ENCODE assay signal across 8 cellular contexts in genomic region chr5:134464988-134465855, GRCh38. TPM values are rescaled to one million over a fixed set of nuclear protein-coding genes. Genes with fewer than 3 reads are reported as not detected.
DNase-seq lines count a peak whose midpoint lies in the region; ATAC-seq, FAIRE-seq and TF ChIP-seq lines count a peak whose summit lies in the region.

No MANE protein-coding gene starts in this region.

- H3K4me3 ChIP-seq in A673 (ENCODE audit: low read depth, low read length, poor library complexity, severe bottlenecking) (peak overlapping the region; percentile 54), NT2/D1 (ENCODE audit: insufficient read length, low read depth) (peak overlapping the region; percentile 15), fibroblast of lung (replicated peaks in 1 of 4; ENCODE audit: control extremely low read depth in 1 of 4, insufficient read depth in 1 of 4, low read depth in 3 of 4, low read length in 4 of 4) (peak overlapping the region in 1 of 4 experiments; percentile 20), small intestine (ENCODE audit: low read depth in 1 of 2, low read length in 2 of 2) (peak overlapping the region in 1 of 2 donors; percentile 37)

- POLR2A ChIA-PET in A673 (lab: Charles Lee; ENCODE audit: low non-redundant PET) = interaction anchor here (0.5 kb wide), 1 partner anchor 41 kb away, joined by 3 read pairs; no protein-coding TSS in a partner anchor

- H3K9ac ChIP-seq in NT2/D1 (ENCODE audit: insufficient read length, low read depth) = no peak overlapping the region
- no peak overlapping the region for H3K9ac ChIP-seq in fibroblast of lung (ENCODE audit: insufficient read depth, low read length)

- H3K4me2 ChIP-seq in fibroblast of lung (ENCODE audit: extremely low read depth, insufficient read depth, low read length) = peak overlapping the region; percentile 61

- CTCF ChIA-PET in A673 (lab: Charles Lee) = interaction anchor here (0.6 kb wide), 1 partner anchor 30 kb away, joined by 3 read pairs; no protein-coding TSS in a partner anchor

- no peaks in the 10 kb centered on the region for H3K36me3 ChIP-seq in A673 (ENCODE audit: insufficient read depth, low read length, poor library complexity, severe bottlenecking)
- no peaks in the 10 kb centered on the region for H3K36me3 ChIP-seq in NT2/D1 (ENCODE audit: insufficient read depth, insufficient read length, low read length)
- no peaks in the 10 kb centered on the region for H3K36me3 ChIP-seq in fibroblast of lung (ENCODE audit: control insufficient read depth, insufficient read depth, low read length)
- H3K36me3 ChIP-seq in small intestine (ENCODE audit: control insufficient read depth in 2 of 2, insufficient read depth in 2 of 2, low read length in 2 of 2) = no peaks in the 10 kb centered on the region

- H4K20me1 ChIP-seq in fibroblast of lung (ENCODE audit: control insufficient read depth, extremely low read depth, insufficient read depth, low read length) = no peaks in the 10 kb centered on the region

- 17 to 40% (median 29%) methylated on average over 14 of the region's 14 CpGs for WGBS in small intestine, 3 donors

- H3K27ac ChIP-seq in A673 (ENCODE audit: low read depth, low read length, poor library complexity, severe bottlenecking) = peak overlapping the region; percentile 91
- H3K27ac ChIP-seq in fibroblast of lung (ENCODE audit: insufficient read depth, low read length) = peak overlapping the region; percentile 88
- H3K27ac ChIP-seq in small intestine (ENCODE audit: low read depth in 1 of 2, low read length in 1 of 2) = peak overlapping the region; percentile 84 to 92

- no peaks in the 10 kb centered on the region for H3K27me3 ChIP-seq in A673 (replicated peaks; ENCODE audit: insufficient read depth, low read depth, low read length, poor library complexity)
- no peaks in the 10 kb centered on the region for H3K27me3 ChIP-seq in NT2/D1 (ENCODE audit: insufficient read depth, insufficient read length)
- no peaks in the 10 kb centered on the region for H3K27me3 ChIP-seq in fibroblast of lung (ENCODE audit: control insufficient read depth, insufficient read depth, low read length)
- no peaks in the 10 kb centered on the region for H3K27me3 ChIP-seq in small intestine (ENCODE audit: control insufficient read depth in 2 of 2, insufficient read depth in 2 of 2, low read length in 2 of 2)

- H3K79me2 ChIP-seq in fibroblast of lung (ENCODE audit: control insufficient read depth, insufficient read depth, low read length) = no peaks in the 10 kb centered on the region

- H2AFZ ChIP-seq in fibroblast of lung (ENCODE audit: low read length) = peak overlapping the region; percentile 54

- intact Hi-C loops in A673 (cut with micrococcal nuclease; ENCODE audit: unreplicated experiment) = loop anchor here (5.0 kb wide), 2 partner anchors 53 to 62 kb away; partner anchors contain the start of genes CDKN2AIPNL and JADE2

- FAIRE-seq in small intestine (lab: Jason Lieb, UNC) = no peak

- no peaks in the 10 kb centered on the region for H3K9me3 ChIP-seq in A673 (ENCODE audit: low read depth, low read length, poor library complexity, severe bottlenecking)
- H3K9me3 ChIP-seq in NT2/D1 (ENCODE audit: insufficient read depth, low read length) = no peaks in the 10 kb centered on the region
- no peaks in the 10 kb centered on the region for H3K9me3 ChIP-seq in fibroblast of lung (ENCODE audit: control insufficient read depth, insufficient read depth, low read depth, low read length)
- no peaks in the 10 kb centered on the region for H3K9me3 ChIP-seq in small intestine (ENCODE audit: control insufficient read depth, low read depth)

- no TSS peak for BruUV-seq in A673 (replicated peaks; lab: Mats Ljungman, UMichigan)

- DNase-seq in A673 (ENCODE audit: low spot score) (no peak), NT2/D1 (ENCODE audit: low read depth, low spot score) (no peak), fibroblast of lung (ENCODE audit: low read depth in 2 of 2) (no peak), small intestine (peak; percentile 37)

- ATAC-seq in GM21528 (IDR thresholded peaks at IDR 0.05; ENCODE audit: low FRiP score, unreplicated experiment) = peak; percentile 50
- ATAC-seq in GM18868 (IDR thresholded peaks at IDR 0.05; ENCODE audit: unreplicated experiment) = no peak
- no peak for ATAC-seq in HG02870 (IDR thresholded peaks at IDR 0.05; ENCODE audit: unreplicated experiment)
- no peak for ATAC-seq in GM18520 (IDR thresholded peaks at IDR 0.05; ENCODE audit: unreplicated experiment)

- TF ChIP-seq CTCF in A673 (conservative IDR thresholded peaks at IDR 0.05; ENCODE audit: low read depth, low read length) (no peak), fibroblast of lung (conservative IDR thresholded peaks at IDR 0.05 in 1 of 2, IDR thresholded peaks at IDR 0.05 in 1 of 2; ENCODE audit: low read depth in 1 of 2, low read length in 2 of 2) (no peak)

- H3K4me1 ChIP-seq in A673 (ENCODE audit: insufficient read depth, low read length, poor library complexity, severe bottlenecking) = peaks cover 16% of the 10 kb centered on the region
- peaks cover 4% of the 10 kb centered on the region for H3K4me1 ChIP-seq in NT2/D1 (ENCODE audit: insufficient read depth, insufficient read length)
- peaks cover 2% of the 10 kb centered on the region for H3K4me1 ChIP-seq in fibroblast of lung (ENCODE audit: control insufficient read depth, extremely low read depth, insufficient read depth, low read length)
- peaks cover 4 to 10% of the 10 kb centered on the region in 2 donors for H3K4me1 ChIP-seq in small intestine (ENCODE audit: control insufficient read depth in 2 of 2, insufficient read depth in 1 of 2, low read depth in 1 of 2, low read length in 1 of 2)

RNA-seq across cellular contexts. Expression of gene CDKN2AIPNL, which starts 53.5 kb away (rescaled TPM):
- total RNA-seq in A673 (2021) (59.2 and 60.5 TPM in 2 replicates), fibroblast of lung (24.4 and 49.2 TPM in 2 replicates)
- polyA plus RNA-seq in fibroblast of lung (13.6 and 23.2 TPM in 2 replicates), small intestine (10 to 100 TPM; 39.1 to 52.1 (median 47.0) TPM)
- 16.0 and 29.0 TPM in 2 replicates for polyA plus RNA-seq in fibroblast of lung (2012)
- polyA minus RNA-seq in fibroblast of lung (ENCODE audit: low replicate concordance) = 2.1 and 3.0 TPM in 2 replicates
